34 cellular contexts compared by ENCODE assay signal in the genomic region with DNA sequence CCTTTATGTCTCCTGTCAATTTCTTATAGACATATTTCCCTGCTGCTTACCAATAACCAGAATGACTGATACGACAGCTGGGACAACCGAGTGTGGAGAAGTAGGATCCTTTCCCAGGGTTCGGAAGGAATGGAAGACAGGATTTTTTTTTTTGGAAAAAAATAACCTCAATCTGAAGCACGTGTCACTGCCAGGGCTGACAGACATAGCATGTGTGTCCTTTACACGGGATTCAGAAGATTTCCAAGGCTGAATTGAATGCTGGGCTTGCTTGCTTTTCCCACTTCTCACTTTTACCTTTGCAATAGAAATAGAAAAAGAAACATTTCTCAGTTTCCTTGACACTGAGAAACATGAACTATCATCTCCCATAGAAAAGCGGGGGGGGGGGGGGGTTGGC.
"Had no signal": no experiment of that assay in that cellular context is flagged by ENCODE, and none has a peak within 500 bp of the region (broad histone marks: within the 10 kb centered on the region; RNA-seq: fewer than 3 reads in every experiment).

No MANE protein-coding gene starts in this region.

- H3K9me3 ChIP-seq: adrenal gland, ascending aorta, body of pancreas, breast epithelium had no signal

- H3K4me1 ChIP-seq: adrenal gland, ascending aorta, body of pancreas, breast epithelium had no signal

- H3K4me3 ChIP-seq: adrenal gland, ascending aorta, body of pancreas, breast epithelium, cardiac muscle cell had no signal

- ATAC-seq: activated naive CD4-positive, alpha-beta T cell treated with anti-CD3 and anti-CD28 coated beads, Interleukin-2, amount 50 U/mL, for 72 hours; activated naive CD8-positive, alpha-beta T cell treated with anti-CD3 and anti-CD28 coated beads, Interleukin-2, amount 50 U/mL, for 24 hours; activated T-cell treated with anti-CD3 and anti-CD28 coated beads, Interleukin-2, amount 50 U/mL, for 4 hours; activated T-cell treated with anti-CD3 and anti-CD28 coated beads, Interleukin-2, amount 50 U/mL, for 72 hours; activated T-helper 17 cell treated with anti-CD3 and anti-CD28 coated beads, Interleukin-2, amount 50 U/mL, for 72 hours; body of pancreas had no signal

- FAIRE-seq: astrocyte, bronchial epithelial cell had no signal

- H3K27ac ChIP-seq: adrenal gland, ascending aorta, body of pancreas, brain microvascular endothelial cell, breast epithelium, cardiac muscle cell had no signal

- H3K27me3 ChIP-seq: adrenal gland, ascending aorta, body of pancreas, brain microvascular endothelial cell, breast epithelium, cardiac muscle cell had no signal

- H3K36me3 ChIP-seq: adrenal gland, ascending aorta, brain microvascular endothelial cell, breast epithelium, cardiac muscle cell had no signal

- DNase-seq: activated effector memory CD4-positive, alpha-beta T cell treated with anti-CD3 and anti-CD28 coated beads, Interleukin-2, amount 50 U/mL, for 16 hours; activated effector memory CD4-positive, alpha-beta T cell treated with Interleukin-2 at 50 U/mL for 16 hours; activated gamma-delta T cell; activated gamma-delta T cell treated with Interleukin-2 at 50 U/mL for 16 hours; activated naive CD4-positive, alpha-beta T cell; activated naive CD4-positive, alpha-beta T cell treated with anti-CD3 and anti-CD28 coated beads for 36 hours; activated naive CD4-positive, alpha-beta T cell treated with anti-CD3 and anti-CD28 coated beads, Interleukin-2, amount 10 ng/mL, durations not matched to agents 7 days and 5 days; activated naive CD4-positive, alpha-beta T cell treated with anti-CD3 and anti-CD28 coated beads, Interleukin-2, amount 50 U/mL, for 16 hours; activated naive CD4-positive, alpha-beta T cell treated with Interleukin-2 at 50 U/mL for 16 hours; activated naive CD8-positive, alpha-beta T cell treated with anti-CD3 and anti-CD28 coated beads for 36 hours; activated naive CD8-positive, alpha-beta T cell treated with anti-CD3 and anti-CD28 coated beads, Interleukin-2, amount 10 ng/mL, durations not matched to agents 7 days and 5 days; activated naive CD8-positive, alpha-beta T cell treated with anti-CD3 and anti-CD28 coated beads, Interleukin-2, amount 50 U/mL, for 24 hours; activated T-cell treated with anti-CD3 and anti-CD28 coated beads, Interleukin-2, amount 50 U/mL, for 1 hour; activated T-cell treated with anti-CD3 and anti-CD28 coated beads, Interleukin-2, amount 50 U/mL, for 24 hours; activated T-cell treated with anti-CD3 and anti-CD28 coated beads, Interleukin-2, amount 50 U/mL, for 4 hours; activated T-cell treated with anti-CD3 and anti-CD28 coated beads, Interleukin-2, amount 50 U/mL, for 48 hours; activated T-cell treated with anti-CD3 and anti-CD28 coated beads, Interleukin-2, amount 50 U/mL, for 72 hours; adrenal gland; amniotic stem cell; amygdala; anterior cingulate cortex; aorta; body of pancreas; brain microvascular endothelial cell; caudate nucleus; central memory CD4-positive, alpha-beta T cell; cerebellar nuclear complex had no signal
